In the genomic region with DNA sequence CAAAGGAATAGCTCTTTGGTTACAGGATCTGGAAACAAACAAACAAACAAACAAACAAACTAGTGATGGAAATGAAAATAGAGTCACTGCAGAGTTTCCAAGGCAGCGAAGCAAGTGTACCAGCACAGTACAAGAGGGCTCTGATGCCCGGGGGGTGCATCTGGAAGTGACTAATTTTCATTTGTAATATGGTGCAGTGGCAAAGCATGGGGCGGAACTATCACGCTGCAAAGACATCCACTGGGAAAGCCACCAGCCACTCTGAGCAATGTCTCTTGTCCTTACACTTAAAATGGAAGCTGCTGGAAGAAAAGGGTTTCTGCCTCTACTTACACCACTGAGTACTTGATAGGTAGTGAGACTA, we compare ENCODE assay signal across 10 cellular contexts. TPM values are rescaled to one million over a fixed set of nuclear protein-coding genes. Genes with fewer than 3 reads are reported as not detected.
DNase-seq lines count a peak whose midpoint lies in the region; ATAC-seq, FAIRE-seq and TF ChIP-seq lines count a peak whose summit lies in the region.
"Had no signal": no experiment of that assay in that cellular context is flagged by ENCODE, and none has a peak within 500 bp of the region (broad histone marks: within the 10 kb centered on the region; RNA-seq: fewer than 3 reads in every experiment).

No MANE protein-coding gene starts in this region.

- H3K4me1 Mint-ChIP-seq in activated naive CD4-positive, alpha-beta T cell treated with anti-CD3 and anti-CD28 coated beads for 36 hours (ENCODE audit: low read depth), result peaks cover 42% of the 10 kb centered on the region
- H3K4me1 Mint-ChIP-seq in WTC11, result peaks cover 40% of the 10 kb centered on the region

- TF ChIP-seq CTCF in WTC11 (IDR thresholded peaks at IDR 0.05), result no peak
- TF ChIP-seq CTCF in hepatocyte (IDR thresholded peaks at IDR 0.05; ENCODE audit: poor library complexity), result no peak
- TF ChIP-seq CTCF in thoracic aorta (IDR thresholded peaks at IDR 0.05), result no peak
- TF ChIP-seq CTCF in vagina (IDR thresholded peaks at IDR 0.05), result no peak

- H3K9me2 ChIP-seq in hepatocyte (replicated peaks; ENCODE audit: insufficient read depth), result no peaks in the 10 kb centered on the region

- peaks cover 36% of the 10 kb centered on the region for H3K4me1 ChIP-seq in hepatocyte (ENCODE audit: insufficient read depth)
- peaks cover 16 to 38% of the 10 kb centered on the region in 2 donors for H3K4me1 ChIP-seq in thoracic aorta (ENCODE audit: control insufficient read depth in 1 of 2, low read depth in 2 of 2)
- peaks cover 16% of the 10 kb centered on the region for H3K4me1 ChIP-seq in vagina
- H3K4me1 ChIP-seq: psoas muscle had no signal

- H3K27ac ChIP-seq in hepatocyte, result peak overlapping the region; percentile 72
- H3K27ac ChIP-seq in thoracic aorta, result peak overlapping the region; percentile 51 to 56
- no peak overlapping the region for H3K27ac ChIP-seq in vagina
- H3K27ac ChIP-seq: psoas muscle had no signal

- no peak for TF ChIP-seq POLR2A in vagina (IDR thresholded peaks at IDR 0.05)

- FAIRE-seq in frontal cortex (lab: Jason Lieb, UNC), result no peak
- FAIRE-seq: bronchial epithelial cell had no signal

- H2AFZ ChIP-seq in hepatocyte, result no peak overlapping the region

- POLR2A ChIA-PET in WTC11 (lab: Charles Lee), result interaction anchor here (2.2 kb wide), 1 partner anchor 35 kb away, joined by 10 read pairs; no protein-coding TSS in a partner anchor

- H3K9me3 ChIP-seq in hepatocyte (ENCODE audit: low read depth), result no peaks in the 10 kb centered on the region
- H3K9me3 ChIP-seq in thoracic aorta, result no peaks in the 10 kb centered on the region
- no peaks in the 10 kb centered on the region for H3K9me3 ChIP-seq in vagina
- H3K9me3 ChIP-seq: psoas muscle had no signal

- peaks cover 18% of the 10 kb centered on the region for H3K36me3 Mint-ChIP-seq in activated naive CD4-positive, alpha-beta T cell treated with anti-CD3 and anti-CD28 coated beads for 36 hours (ENCODE audit: low read depth)
- no peaks in the 10 kb centered on the region for H3K36me3 Mint-ChIP-seq in WTC11

- CTCF ChIA-PET in activated naive CD4-positive, alpha-beta T cell treated with anti-CD3 and anti-CD28 coated beads for 36 hours (lab: Charles Lee), result interaction anchor here (0.6 kb wide), 1 partner anchor 307 kb away, joined by 6 read pairs; no protein-coding TSS in a partner anchor
- CTCF ChIA-PET in WTC11 (lab: Charles Lee), result interaction anchor here (1.1 to 1.6 kb wide), 5 partner anchors 13 to 136 kb away, joined by 3 to 7 read pairs (median 5); no protein-coding TSS in a partner anchor

- H3K4me3 Mint-ChIP-seq in activated naive CD4-positive, alpha-beta T cell treated with anti-CD3 and anti-CD28 coated beads for 36 hours, result no peak overlapping the region
- H3K4me3 Mint-ChIP-seq in WTC11, result no peak overlapping the region

- peak overlapping the region; percentile 74 for H3K27ac Mint-ChIP-seq in activated naive CD4-positive, alpha-beta T cell treated with anti-CD3 and anti-CD28 coated beads for 36 hours
- H3K27ac Mint-ChIP-seq in WTC11, result peak overlapping the region; percentile 55; the same call in 1 of the 2 replicates

- intact Hi-C loops in activated naive CD4-positive, alpha-beta T cell treated with anti-CD3 and anti-CD28 coated beads for 36 hours (cut with micrococcal nuclease), result loop anchor here (1.0 to 5.0 kb wide), 5 partner anchors 14 to 182 kb away; no protein-coding TSS in a partner anchor
- intact Hi-C loops in vagina (cut with DNase I), result no loop called here

- H3K4me3 ChIP-seq in hepatocyte, result no peak overlapping the region
- H3K4me3 ChIP-seq in thoracic aorta, result no peak overlapping the region
- no peak overlapping the region for H3K4me3 ChIP-seq in vagina
- H3K4me3 ChIP-seq: psoas muscle had no signal

- 86% methylated on average over 4 of the region's 4 CpGs for WGBS in hepatocyte (ENCODE audit: low lambda C conversion rate, missing lambda C conversion rate)

- H3K36me3 ChIP-seq in hepatocyte (replicated peaks; ENCODE audit: insufficient read depth, low read depth), result no peaks in the 10 kb centered on the region
- H3K36me3 ChIP-seq in thoracic aorta, result no peaks in the 10 kb centered on the region
- no peaks in the 10 kb centered on the region for H3K36me3 ChIP-seq in vagina

- H3K27me3 ChIP-seq in hepatocyte (no peaks in the 10 kb centered on the region), thoracic aorta (replicated peaks; ENCODE audit: insufficient read depth) (no peaks in the 10 kb centered on the region), vagina (no peaks in the 10 kb centered on the region)

- no peaks in the 10 kb centered on the region for H3K27me3 Mint-ChIP-seq in activated naive CD4-positive, alpha-beta T cell treated with anti-CD3 and anti-CD28 coated beads for 36 hours (ENCODE audit: low read depth)
- H3K27me3 Mint-ChIP-seq in WTC11 (ENCODE audit: low read depth), result no peaks in the 10 kb centered on the region

- H3K9me3 Mint-ChIP-seq in activated naive CD4-positive, alpha-beta T cell treated with anti-CD3 and anti-CD28 coated beads for 36 hours, result no peaks in the 10 kb centered on the region
- H3K9me3 Mint-ChIP-seq in WTC11, result no peaks in the 10 kb centered on the region; the same call in 1 of the 2 replicates

- no peaks in the 10 kb centered on the region for H4K20me1 ChIP-seq in hepatocyte (ENCODE audit: insufficient read depth, poor library complexity, severe bottlenecking)

- no peak overlapping the region for H3K4me2 ChIP-seq in hepatocyte

- ATAC-seq in WTC11, result peak; percentile 12; the same call in 1 of the 2 replicates
- no peak for ATAC-seq in thoracic aorta (ENCODE audit: insufficient number of reproducible peaks, low FRiP score, low read depth)
- ATAC-seq: psoas muscle had no signal

- H3K79me2 ChIP-seq in hepatocyte, result no peaks in the 10 kb centered on the region

- DNase-seq in activated naive CD4-positive, alpha-beta T cell treated with anti-CD3 and anti-CD28 coated beads for 36 hours, result no peak
- DNase-seq in activated naive CD4-positive, alpha-beta T cell treated with Interleukin-2 at 50 U/mL for 16 hours, result no peak
- no peak for DNase-seq in WTC11 (ENCODE audit: low spot score)
- no peak for DNase-seq in hepatocyte (ENCODE audit: low spot score)
- no peak for DNase-seq in thoracic aorta (ENCODE audit: low spot score)
- DNase-seq in frontal cortex (ENCODE audit: low spot score in 2 of 2), result no peak
- DNase-seq in vagina (ENCODE audit: extremely low spot score in 2 of 2), result no peak
- no peak for DNase-seq in mesenteric fat pad (ENCODE audit: low spot score)
- DNase-seq: psoas muscle had no signal

TF ChIP-seq in WTC11, 78 proteins besides CTCF, POLR2A, EP300 and RAD21:
- TF ChIP-seq CBFB (CRISPR knock-in tag; IDR thresholded peaks at IDR 0.05; ENCODE audit: low read depth) (no peak), NR1H2 (CRISPR knock-in tag; IDR thresholded peaks at IDR 0.05) (no peak)
- TF ChIP-seq, protein P1, sequence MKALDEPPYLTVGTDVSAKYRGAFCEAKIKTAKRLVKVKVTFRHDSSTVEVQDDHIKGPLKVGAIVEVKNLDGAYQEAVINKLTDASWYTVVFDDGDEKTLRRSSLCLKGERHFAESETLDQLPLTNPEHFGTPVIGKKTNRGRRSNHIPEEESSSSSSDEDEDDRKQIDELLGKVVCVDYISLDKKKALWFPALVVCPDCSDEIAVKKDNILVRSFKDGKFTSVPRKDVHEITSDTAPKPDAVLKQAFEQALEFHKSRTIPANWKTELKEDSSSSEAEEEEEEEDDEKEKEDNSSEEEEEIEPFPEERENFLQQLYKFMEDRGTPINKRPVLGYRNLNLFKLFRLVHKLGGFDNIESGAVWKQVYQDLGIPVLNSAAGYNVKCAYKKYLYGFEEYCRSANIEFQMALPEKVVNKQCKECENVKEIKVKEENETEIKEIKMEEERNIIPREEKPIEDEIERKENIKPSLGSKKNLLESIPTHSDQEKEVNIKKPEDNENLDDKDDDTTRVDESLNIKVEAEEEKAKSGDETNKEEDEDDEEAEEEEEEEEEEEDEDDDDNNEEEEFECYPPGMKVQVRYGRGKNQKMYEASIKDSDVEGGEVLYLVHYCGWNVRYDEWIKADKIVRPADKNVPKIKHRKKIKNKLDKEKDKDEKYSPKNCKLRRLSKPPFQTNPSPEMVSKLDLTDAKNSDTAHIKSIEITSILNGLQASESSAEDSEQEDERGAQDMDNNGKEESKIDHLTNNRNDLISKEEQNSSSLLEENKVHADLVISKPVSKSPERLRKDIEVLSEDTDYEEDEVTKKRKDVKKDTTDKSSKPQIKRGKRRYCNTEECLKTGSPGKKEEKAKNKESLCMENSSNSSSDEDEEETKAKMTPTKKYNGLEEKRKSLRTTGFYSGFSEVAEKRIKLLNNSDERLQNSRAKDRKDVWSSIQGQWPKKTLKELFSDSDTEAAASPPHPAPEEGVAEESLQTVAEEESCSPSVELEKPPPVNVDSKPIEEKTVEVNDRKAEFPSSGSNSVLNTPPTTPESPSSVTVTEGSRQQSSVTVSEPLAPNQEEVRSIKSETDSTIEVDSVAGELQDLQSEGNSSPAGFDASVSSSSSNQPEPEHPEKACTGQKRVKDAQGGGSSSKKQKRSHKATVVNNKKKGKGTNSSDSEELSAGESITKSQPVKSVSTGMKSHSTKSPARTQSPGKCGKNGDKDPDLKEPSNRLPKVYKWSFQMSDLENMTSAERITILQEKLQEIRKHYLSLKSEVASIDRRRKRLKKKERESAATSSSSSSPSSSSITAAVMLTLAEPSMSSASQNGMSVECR (CRISPR knock-in tag; IDR thresholded peaks at IDR 0.05; ENCODE audit: borderline replicate concordance), result no peak

RNA-seq across cellular contexts. Expression of a gene that starts 44.4 kb away (rescaled TPM):
- total RNA-seq in activated naive CD4-positive, alpha-beta T cell treated with anti-CD3 and anti-CD28 coated beads for 36 hours, result 10 to 100 TPM; 17.5 to 18.8 TPM
- total RNA-seq in WTC11 (2021) (7.0 to 9.8 TPM (median 8.3 TPM) in 3 replicates), hepatocyte (55.1 and 57.3 TPM in 2 replicates), thoracic aorta (100 to 1,000 TPM; 122 to 181 TPM), frontal cortex (39.1 TPM), vagina (45.4 TPM), mesenteric fat pad (107 TPM)
- polyA plus RNA-seq in hepatocyte, result 59.3 and 67.1 TPM in 2 replicates
